Comparison of ENCODE assay signal across 8 cellular contexts in genomic region chr16:46972429-46972970, GRCh38. TPM values are rescaled to one million over a fixed set of nuclear protein-coding genes. Genes with fewer than 3 reads are reported as not detected.
A peak's percentile ranks its signal among the peaks of the same experiment; 100 is the strongest.
DNase-seq lines count a peak whose midpoint lies in the region; ATAC-seq, FAIRE-seq and TF ChIP-seq lines count a peak whose summit lies in the region.

No MANE protein-coding gene starts in this region.

- no peak for TF ChIP-seq CTCF in A673 (conservative IDR thresholded peaks at IDR 0.05; ENCODE audit: low read depth, low read length)

- H3K4me3 ChIP-seq in A673 (ENCODE audit: low read depth, low read length, poor library complexity, severe bottlenecking): peak overlapping the region; percentile 95
- H3K4me3 ChIP-seq in rectal smooth muscle tissue (ENCODE audit: low read length): peak overlapping the region; percentile 88

- POLR2A ChIA-PET in A673 (lab: Charles Lee; ENCODE audit: low non-redundant PET): no interaction called here
- POLR2A ChIA-PET in activated CD4-positive, alpha-beta memory T cell treated with anti-CD3 and anti-CD28 coated beads, Interleukin-2, amount 10 ng/mL, durations not matched to agents 7 days and 5 days (lab: Charles Lee): interaction anchor here (0.7 to 3.7 kb wide), 15 partner anchors 7 to 488 kb away, joined by 3 to 45 read pairs (median 4); partner anchors contain the start of genes C16orf87, ITFG1, NETO2 and PHKB

- ATAC-seq in GM19328 (IDR thresholded peaks at IDR 0.05; ENCODE audit: unreplicated experiment) (no peak), HG03571 (IDR thresholded peaks at IDR 0.05; ENCODE audit: unreplicated experiment) (no peak)

- peaks cover 43% of the 10 kb centered on the region for H3K36me3 Mint-ChIP-seq in activated CD4-positive, alpha-beta memory T cell treated with anti-CD3 and anti-CD28 coated beads, Interleukin-2, amount 10 ng/mL, durations not matched to agents 7 days and 5 days (ENCODE audit: low read depth)

- no TSS peak for BruUV-seq in A673 (replicated peaks; lab: Mats Ljungman, UMichigan)

- H3K9ac ChIP-seq in rectal smooth muscle tissue (ENCODE audit: low read length): peak overlapping the region; percentile 76

- DNase-seq in A673 (ENCODE audit: low spot score) (peak; percentile 17), GM12891 (ENCODE audit: insufficient read length, low spot score) (peak; percentile 44), M059J (ENCODE audit: low read depth) (peak; percentile 34), glomerular visceral epithelial cell (ENCODE audit: extremely low spot score) (peak; percentile 16)
- no peak for DNase-seq in activated CD4-positive, alpha-beta memory T cell treated with anti-CD3 and anti-CD28 coated beads, Interleukin-2, amount 10 ng/mL, durations not matched to agents 7 days and 5 days

- H3K4me1 Mint-ChIP-seq in activated CD4-positive, alpha-beta memory T cell treated with anti-CD3 and anti-CD28 coated beads, Interleukin-2, amount 10 ng/mL, durations not matched to agents 7 days and 5 days: peaks cover 56% of the 10 kb centered on the region

- H3K27me3 ChIP-seq in A673 (replicated peaks; ENCODE audit: insufficient read depth, low read depth, low read length, poor library complexity): no peaks in the 10 kb centered on the region
- H3K27me3 ChIP-seq in rectal smooth muscle tissue (ENCODE audit: control insufficient read depth, insufficient read depth, low read length): no peaks in the 10 kb centered on the region

- no peak for TF ChIP-seq POLR2A in GM12891 (IDR thresholded peaks at IDR 0.05; ENCODE audit: low read depth, low read length)

- H3K9me3 Mint-ChIP-seq in activated CD4-positive, alpha-beta memory T cell treated with anti-CD3 and anti-CD28 coated beads, Interleukin-2, amount 10 ng/mL, durations not matched to agents 7 days and 5 days: no peaks in the 10 kb centered on the region

- FAIRE-seq in GM12891 (lab: Jason Lieb, UNC): peak; percentile 74

- CTCF ChIA-PET in A673 (lab: Charles Lee): no interaction called here
- CTCF ChIA-PET in activated CD4-positive, alpha-beta memory T cell treated with anti-CD3 and anti-CD28 coated beads, Interleukin-2, amount 10 ng/mL, durations not matched to agents 7 days and 5 days (lab: Charles Lee): interaction anchor here (1.1 to 5.9 kb wide), 3 partner anchors 19 to 1189 kb away, joined by 3 to 45 read pairs (median 3); partner anchors contain the start of gene NETO2

- no peaks in the 10 kb centered on the region for H3K27me3 Mint-ChIP-seq in activated CD4-positive, alpha-beta memory T cell treated with anti-CD3 and anti-CD28 coated beads, Interleukin-2, amount 10 ng/mL, durations not matched to agents 7 days and 5 days

- H3K9me3 ChIP-seq in A673 (ENCODE audit: low read depth, low read length, poor library complexity, severe bottlenecking): no peaks in the 10 kb centered on the region

- intact Hi-C loops in A673 (cut with micrococcal nuclease; ENCODE audit: unreplicated experiment): no loop called here

- H3K4me1 ChIP-seq in A673 (ENCODE audit: insufficient read depth, low read length, poor library complexity, severe bottlenecking) (peaks cover 14% of the 10 kb centered on the region), rectal smooth muscle tissue (ENCODE audit: control insufficient read depth, insufficient read depth, low read length) (peaks cover 13% of the 10 kb centered on the region)

- H3K36me3 ChIP-seq in A673 (ENCODE audit: insufficient read depth, low read length, poor library complexity, severe bottlenecking) (peaks cover 42% of the 10 kb centered on the region), rectal smooth muscle tissue (ENCODE audit: control insufficient read depth, insufficient read depth, low read length) (peaks cover 11% of the 10 kb centered on the region)

- H3K27ac Mint-ChIP-seq in activated CD4-positive, alpha-beta memory T cell treated with anti-CD3 and anti-CD28 coated beads, Interleukin-2, amount 10 ng/mL, durations not matched to agents 7 days and 5 days: peak overlapping the region; percentile 93

- peak overlapping the region; percentile 91 for H3K27ac ChIP-seq in A673 (ENCODE audit: low read depth, low read length, poor library complexity, severe bottlenecking)
- peak overlapping the region; percentile 98 for H3K27ac ChIP-seq in rectal smooth muscle tissue (ENCODE audit: low read depth, low read length)

- H3K4me3 Mint-ChIP-seq in activated CD4-positive, alpha-beta memory T cell treated with anti-CD3 and anti-CD28 coated beads, Interleukin-2, amount 10 ng/mL, durations not matched to agents 7 days and 5 days: peak overlapping the region; percentile 91

TF ChIP-seq in GM12891, 5 proteins besides CTCF, POLR2A, EP300 and RAD21:
- no peak for TF ChIP-seq PAX5 (IDR thresholded peaks at IDR 0.05; ENCODE audit: insufficient read depth, low read length, severe bottlenecking)
- 0 out of 2 replicates have a peak, but pooled peaks have one; percentile 14 for TF ChIP-seq SPI1 (IDR thresholded peaks at IDR 0.05; ENCODE audit: low read depth, low read length)

RNA-seq across cellular contexts. Expression of gene DNAJA2, which starts 1.0 kb away (rescaled TPM):
- 82.5 and 85.2 TPM in 2 replicates for total RNA-seq in A673 (2021)
- polyA plus RNA-seq in GM12891 (2012; ENCODE audit: low read depth, missing spikeins): 37.7 TPM
- 70.3 and 93.1 TPM in 2 replicates for total RNA-seq in M059J (2014; rRNA removed; shearing (Covaris generic))
- 10 to 100 TPM; 61.2 to 64.3 TPM for total RNA-seq in activated CD4-positive, alpha-beta memory T cell treated with anti-CD3 and anti-CD28 coated beads, Interleukin-2, amount 10 ng/mL, durations not matched to agents 7 days and 5 days
